1 cellular context compared by ENCODE assay signal in the genomic region with DNA sequence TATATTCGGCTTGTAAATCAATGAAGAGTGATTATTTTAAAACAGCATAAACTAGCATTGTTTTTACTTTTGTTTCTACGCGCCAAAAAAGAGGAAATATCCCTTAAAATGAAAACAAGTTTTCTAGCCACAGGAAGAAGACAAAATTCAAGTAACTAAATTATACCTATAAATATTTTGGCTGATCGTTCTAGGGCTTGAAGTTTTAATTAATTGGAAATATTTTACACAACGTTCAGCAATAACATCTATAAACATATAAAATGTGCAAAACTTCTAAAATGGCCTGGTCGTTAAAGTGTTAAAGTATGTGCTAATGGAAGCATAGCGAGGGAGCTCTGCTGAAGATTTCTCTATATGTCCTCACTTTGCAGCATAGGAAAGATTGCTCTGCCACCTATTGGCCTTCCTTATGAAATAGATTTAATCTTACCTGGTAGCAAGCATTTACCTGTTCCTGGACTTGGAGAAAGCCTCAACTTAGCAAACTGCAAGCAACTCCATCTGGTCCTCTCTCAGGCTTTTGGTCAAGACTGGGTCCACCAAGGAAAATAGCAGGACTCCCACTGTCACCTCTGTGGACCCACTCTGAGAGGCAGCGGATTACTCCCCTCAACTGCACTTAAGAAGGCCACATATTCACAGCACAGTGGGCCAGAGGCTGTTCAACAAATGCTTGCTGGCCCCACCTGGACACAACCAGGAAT.
TF ChIP-seq lines count a peak whose summit lies in the region.

No MANE protein-coding gene starts in this region.

TF ChIP-seq in K562, 482 proteins besides CTCF, POLR2A, EP300 and RAD21 (continued from another document and continues in another):
- TF ChIP-seq, protein P1, sequence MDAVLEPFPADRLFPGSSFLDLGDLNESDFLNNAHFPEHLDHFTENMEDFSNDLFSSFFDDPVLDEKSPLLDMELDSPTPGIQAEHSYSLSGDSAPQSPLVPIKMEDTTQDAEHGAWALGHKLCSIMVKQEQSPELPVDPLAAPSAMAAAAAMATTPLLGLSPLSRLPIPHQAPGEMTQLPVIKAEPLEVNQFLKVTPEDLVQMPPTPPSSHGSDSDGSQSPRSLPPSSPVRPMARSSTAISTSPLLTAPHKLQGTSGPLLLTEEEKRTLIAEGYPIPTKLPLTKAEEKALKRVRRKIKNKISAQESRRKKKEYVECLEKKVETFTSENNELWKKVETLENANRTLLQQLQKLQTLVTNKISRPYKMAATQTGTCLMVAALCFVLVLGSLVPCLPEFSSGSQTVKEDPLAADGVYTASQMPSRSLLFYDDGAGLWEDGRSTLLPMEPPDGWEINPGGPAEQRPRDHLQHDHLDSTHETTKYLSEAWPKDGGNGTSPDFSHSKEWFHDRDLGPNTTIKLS (IDR thresholded peaks at IDR 0.05; ENCODE audit: borderline replicate concordance, low read depth) = no peak
- TF ChIP-seq TCFL5 (CRISPR knock-in tag; conservative IDR thresholded peaks at IDR 0.05) = no peak
- no peak for TF ChIP-seq EGR1 (conservative IDR thresholded peaks at IDR 0.05)
- peak; percentile 28; the same call in 1 of the 2 replicates for TF ChIP-seq SMARCA4 (IDR thresholded peaks at IDR 0.05)
- no peak for TF ChIP-seq CCAR2 (IDR thresholded peaks at IDR 0.05; ENCODE audit: low read depth, low read length)
- no peak for TF ChIP-seq SREBF2 (CRISPR knock-in tag; IDR thresholded peaks at IDR 0.05)
- TF ChIP-seq KLF1 (tag; IDR thresholded peaks at IDR 0.05) = no peak
- TF ChIP-seq ZNF197 (CRISPR knock-in tag; IDR thresholded peaks at IDR 0.05; ENCODE audit: low read depth) = no peak
- TF ChIP-seq, protein P2, sequence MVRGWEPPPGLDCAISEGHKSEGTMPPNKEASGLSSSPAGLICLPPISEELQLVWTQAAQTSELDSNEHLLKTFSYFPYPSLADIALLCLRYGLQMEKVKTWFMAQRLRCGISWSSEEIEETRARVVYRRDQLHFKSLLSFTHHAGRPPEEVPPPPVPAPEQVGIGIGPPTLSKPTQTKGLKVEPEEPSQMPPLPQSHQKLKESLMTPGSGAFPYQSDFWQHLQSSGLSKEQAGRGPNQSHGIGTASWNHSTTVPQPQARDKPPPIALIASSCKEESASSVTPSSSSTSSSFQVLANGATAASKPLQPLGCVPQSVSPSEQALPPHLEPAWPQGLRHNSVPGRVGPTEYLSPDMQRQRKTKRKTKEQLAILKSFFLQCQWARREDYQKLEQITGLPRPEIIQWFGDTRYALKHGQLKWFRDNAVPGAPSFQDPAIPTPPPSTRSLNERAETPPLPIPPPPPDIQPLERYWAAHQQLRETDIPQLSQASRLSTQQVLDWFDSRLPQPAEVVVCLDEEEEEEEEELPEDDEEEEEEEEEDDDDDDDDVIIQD (CRISPR knock-in tag; IDR thresholded peaks at IDR 0.05) = no peak
- TF ChIP-seq RBM14 (IDR thresholded peaks at IDR 0.05; ENCODE audit: borderline replicate concordance, insufficient read depth, low read depth, low read length) = no peak
- peak; percentile 57; the same call in 1 of the 2 replicates for TF ChIP-seq CTBP1 (IDR thresholded peaks at IDR 0.05; ENCODE audit: borderline replicate concordance)
- no peak for TF ChIP-seq ZNF217 (CRISPR knock-in tag; IDR thresholded peaks at IDR 0.05)
- no peak for TF ChIP-seq FOS (IDR thresholded peaks at IDR 0.05; ENCODE audit: extremely low read depth, insufficient read length)
- TF ChIP-seq, protein P3, sequence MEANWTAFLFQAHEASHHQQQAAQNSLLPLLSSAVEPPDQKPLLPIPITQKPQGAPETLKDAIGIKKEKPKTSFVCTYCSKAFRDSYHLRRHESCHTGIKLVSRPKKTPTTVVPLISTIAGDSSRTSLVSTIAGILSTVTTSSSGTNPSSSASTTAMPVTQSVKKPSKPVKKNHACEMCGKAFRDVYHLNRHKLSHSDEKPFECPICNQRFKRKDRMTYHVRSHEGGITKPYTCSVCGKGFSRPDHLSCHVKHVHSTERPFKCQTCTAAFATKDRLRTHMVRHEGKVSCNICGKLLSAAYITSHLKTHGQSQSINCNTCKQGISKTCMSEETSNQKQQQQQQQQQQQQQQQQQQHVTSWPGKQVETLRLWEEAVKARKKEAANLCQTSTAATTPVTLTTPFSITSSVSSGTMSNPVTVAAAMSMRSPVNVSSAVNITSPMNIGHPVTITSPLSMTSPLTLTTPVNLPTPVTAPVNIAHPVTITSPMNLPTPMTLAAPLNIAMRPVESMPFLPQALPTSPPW (CRISPR knock-in tag; IDR thresholded peaks at IDR 0.05) = 0 out of 2 replicates have a peak, but pooled peaks have one; percentile 13
- no peak for TF ChIP-seq NFYB (IDR thresholded peaks at IDR 0.05; ENCODE audit: extremely low read depth, insufficient read length)
- TF ChIP-seq NRF1 (conservative IDR thresholded peaks at IDR 0.05 in 1 of 2, IDR thresholded peaks at IDR 0.05 in 1 of 2) = no peak
- TF ChIP-seq, protein P4, sequence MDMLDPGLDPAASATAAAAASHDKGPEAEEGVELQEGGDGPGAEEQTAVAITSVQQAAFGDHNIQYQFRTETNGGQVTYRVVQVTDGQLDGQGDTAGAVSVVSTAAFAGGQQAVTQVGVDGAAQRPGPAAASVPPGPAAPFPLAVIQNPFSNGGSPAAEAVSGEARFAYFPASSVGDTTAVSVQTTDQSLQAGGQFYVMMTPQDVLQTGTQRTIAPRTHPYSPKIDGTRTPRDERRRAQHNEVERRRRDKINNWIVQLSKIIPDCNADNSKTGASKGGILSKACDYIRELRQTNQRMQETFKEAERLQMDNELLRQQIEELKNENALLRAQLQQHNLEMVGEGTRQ (CRISPR knock-in tag; IDR thresholded peaks at IDR 0.05) = no peak
- 0 out of 4 replicates have a peak, but pooled peaks of 1 of the 2 experiments have one; percentile 46 for TF ChIP-seq ARNT (IDR thresholded peaks at IDR 0.05)
- no peak for TF ChIP-seq SIN3A (IDR thresholded peaks at IDR 0.05; ENCODE audit: borderline replicate concordance in 2 of 2, control insufficient read depth in 1 of 2, low read depth in 2 of 2, low read length in 2 of 2)
- TF ChIP-seq CEBPB (tag; IDR thresholded peaks at IDR 0.05) = peak; percentile 82
- peak; percentile 36; the same call in 1 of the 2 replicates for TF ChIP-seq MTA3 (IDR thresholded peaks at IDR 0.05; ENCODE audit: borderline replicate concordance)
- no peak for TF ChIP-seq XRCC3 (IDR thresholded peaks at IDR 0.05)
- no peak for TF ChIP-seq CBFA2T3 (IDR thresholded peaks at IDR 0.05)
- TF ChIP-seq RBM17 (IDR thresholded peaks at IDR 0.05; ENCODE audit: borderline replicate concordance, low read depth, low read length) = no peak
- TF ChIP-seq, protein P5, sequence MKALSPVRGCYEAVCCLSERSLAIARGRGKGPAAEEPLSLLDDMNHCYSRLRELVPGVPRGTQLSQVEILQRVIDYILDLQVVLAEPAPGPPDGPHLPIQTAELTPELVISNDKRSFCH (CRISPR knock-in tag; IDR thresholded peaks at IDR 0.05) = no peak
- TF ChIP-seq, protein P5 (tag; IDR thresholded peaks at IDR 0.05) = no peak
- TF ChIP-seq MECOM (CRISPR knock-in tag; IDR thresholded peaks at IDR 0.05) = no peak
- TF ChIP-seq, protein P6, sequence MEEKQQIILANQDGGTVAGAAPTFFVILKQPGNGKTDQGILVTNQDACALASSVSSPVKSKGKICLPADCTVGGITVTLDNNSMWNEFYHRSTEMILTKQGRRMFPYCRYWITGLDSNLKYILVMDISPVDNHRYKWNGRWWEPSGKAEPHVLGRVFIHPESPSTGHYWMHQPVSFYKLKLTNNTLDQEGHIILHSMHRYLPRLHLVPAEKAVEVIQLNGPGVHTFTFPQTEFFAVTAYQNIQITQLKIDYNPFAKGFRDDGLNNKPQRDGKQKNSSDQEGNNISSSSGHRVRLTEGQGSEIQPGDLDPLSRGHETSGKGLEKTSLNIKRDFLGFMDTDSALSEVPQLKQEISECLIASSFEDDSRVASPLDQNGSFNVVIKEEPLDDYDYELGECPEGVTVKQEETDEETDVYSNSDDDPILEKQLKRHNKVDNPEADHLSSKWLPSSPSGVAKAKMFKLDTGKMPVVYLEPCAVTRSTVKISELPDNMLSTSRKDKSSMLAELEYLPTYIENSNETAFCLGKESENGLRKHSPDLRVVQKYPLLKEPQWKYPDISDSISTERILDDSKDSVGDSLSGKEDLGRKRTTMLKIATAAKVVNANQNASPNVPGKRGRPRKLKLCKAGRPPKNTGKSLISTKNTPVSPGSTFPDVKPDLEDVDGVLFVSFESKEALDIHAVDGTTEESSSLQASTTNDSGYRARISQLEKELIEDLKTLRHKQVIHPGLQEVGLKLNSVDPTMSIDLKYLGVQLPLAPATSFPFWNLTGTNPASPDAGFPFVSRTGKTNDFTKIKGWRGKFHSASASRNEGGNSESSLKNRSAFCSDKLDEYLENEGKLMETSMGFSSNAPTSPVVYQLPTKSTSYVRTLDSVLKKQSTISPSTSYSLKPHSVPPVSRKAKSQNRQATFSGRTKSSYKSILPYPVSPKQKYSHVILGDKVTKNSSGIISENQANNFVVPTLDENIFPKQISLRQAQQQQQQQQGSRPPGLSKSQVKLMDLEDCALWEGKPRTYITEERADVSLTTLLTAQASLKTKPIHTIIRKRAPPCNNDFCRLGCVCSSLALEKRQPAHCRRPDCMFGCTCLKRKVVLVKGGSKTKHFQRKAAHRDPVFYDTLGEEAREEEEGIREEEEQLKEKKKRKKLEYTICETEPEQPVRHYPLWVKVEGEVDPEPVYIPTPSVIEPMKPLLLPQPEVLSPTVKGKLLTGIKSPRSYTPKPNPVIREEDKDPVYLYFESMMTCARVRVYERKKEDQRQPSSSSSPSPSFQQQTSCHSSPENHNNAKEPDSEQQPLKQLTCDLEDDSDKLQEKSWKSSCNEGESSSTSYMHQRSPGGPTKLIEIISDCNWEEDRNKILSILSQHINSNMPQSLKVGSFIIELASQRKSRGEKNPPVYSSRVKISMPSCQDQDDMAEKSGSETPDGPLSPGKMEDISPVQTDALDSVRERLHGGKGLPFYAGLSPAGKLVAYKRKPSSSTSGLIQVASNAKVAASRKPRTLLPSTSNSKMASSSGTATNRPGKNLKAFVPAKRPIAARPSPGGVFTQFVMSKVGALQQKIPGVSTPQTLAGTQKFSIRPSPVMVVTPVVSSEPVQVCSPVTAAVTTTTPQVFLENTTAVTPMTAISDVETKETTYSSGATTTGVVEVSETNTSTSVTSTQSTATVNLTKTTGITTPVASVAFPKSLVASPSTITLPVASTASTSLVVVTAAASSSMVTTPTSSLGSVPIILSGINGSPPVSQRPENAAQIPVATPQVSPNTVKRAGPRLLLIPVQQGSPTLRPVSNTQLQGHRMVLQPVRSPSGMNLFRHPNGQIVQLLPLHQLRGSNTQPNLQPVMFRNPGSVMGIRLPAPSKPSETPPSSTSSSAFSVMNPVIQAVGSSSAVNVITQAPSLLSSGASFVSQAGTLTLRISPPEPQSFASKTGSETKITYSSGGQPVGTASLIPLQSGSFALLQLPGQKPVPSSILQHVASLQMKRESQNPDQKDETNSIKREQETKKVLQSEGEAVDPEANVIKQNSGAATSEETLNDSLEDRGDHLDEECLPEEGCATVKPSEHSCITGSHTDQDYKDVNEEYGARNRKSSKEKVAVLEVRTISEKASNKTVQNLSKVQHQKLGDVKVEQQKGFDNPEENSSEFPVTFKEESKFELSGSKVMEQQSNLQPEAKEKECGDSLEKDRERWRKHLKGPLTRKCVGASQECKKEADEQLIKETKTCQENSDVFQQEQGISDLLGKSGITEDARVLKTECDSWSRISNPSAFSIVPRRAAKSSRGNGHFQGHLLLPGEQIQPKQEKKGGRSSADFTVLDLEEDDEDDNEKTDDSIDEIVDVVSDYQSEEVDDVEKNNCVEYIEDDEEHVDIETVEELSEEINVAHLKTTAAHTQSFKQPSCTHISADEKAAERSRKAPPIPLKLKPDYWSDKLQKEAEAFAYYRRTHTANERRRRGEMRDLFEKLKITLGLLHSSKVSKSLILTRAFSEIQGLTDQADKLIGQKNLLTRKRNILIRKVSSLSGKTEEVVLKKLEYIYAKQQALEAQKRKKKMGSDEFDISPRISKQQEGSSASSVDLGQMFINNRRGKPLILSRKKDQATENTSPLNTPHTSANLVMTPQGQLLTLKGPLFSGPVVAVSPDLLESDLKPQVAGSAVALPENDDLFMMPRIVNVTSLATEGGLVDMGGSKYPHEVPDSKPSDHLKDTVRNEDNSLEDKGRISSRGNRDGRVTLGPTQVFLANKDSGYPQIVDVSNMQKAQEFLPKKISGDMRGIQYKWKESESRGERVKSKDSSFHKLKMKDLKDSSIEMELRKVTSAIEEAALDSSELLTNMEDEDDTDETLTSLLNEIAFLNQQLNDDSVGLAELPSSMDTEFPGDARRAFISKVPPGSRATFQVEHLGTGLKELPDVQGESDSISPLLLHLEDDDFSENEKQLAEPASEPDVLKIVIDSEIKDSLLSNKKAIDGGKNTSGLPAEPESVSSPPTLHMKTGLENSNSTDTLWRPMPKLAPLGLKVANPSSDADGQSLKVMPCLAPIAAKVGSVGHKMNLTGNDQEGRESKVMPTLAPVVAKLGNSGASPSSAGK (IDR thresholded peaks at IDR 0.05) = no peak; the same call in 1 of the 2 replicates
- no peak for TF ChIP-seq HDAC6 (IDR thresholded peaks at IDR 0.05; ENCODE audit: low read depth, low read length)
- 0 out of 2 replicates have a peak, but pooled peaks have one; percentile 39 for TF ChIP-seq NFRKB (IDR thresholded peaks at IDR 0.05; ENCODE audit: low read depth)
- TF ChIP-seq SMC3 (conservative IDR thresholded peaks at IDR 0.05; ENCODE audit: insufficient read depth, low read depth, low read length) = peak; percentile 70; the same call in 1 of the 2 replicates
- TF ChIP-seq, protein P7, sequence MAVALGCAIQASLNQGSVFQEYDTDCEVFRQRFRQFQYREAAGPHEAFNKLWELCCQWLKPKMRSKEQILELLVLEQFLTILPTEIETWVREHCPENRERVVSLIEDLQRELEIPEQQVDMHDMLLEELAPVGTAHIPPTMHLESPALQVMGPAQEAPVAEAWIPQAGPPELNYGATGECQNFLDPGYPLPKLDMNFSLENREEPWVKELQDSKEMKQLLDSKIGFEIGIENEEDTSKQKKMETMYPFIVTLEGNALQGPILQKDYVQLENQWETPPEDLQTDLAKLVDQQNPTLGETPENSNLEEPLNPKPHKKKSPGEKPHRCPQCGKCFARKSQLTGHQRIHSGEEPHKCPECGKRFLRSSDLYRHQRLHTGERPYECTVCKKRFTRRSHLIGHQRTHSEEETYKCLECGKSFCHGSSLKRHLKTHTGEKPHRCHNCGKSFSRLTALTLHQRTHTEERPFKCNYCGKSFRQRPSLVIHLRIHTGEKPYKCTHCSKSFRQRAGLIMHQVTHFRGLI (CRISPR knock-in tag; IDR thresholded peaks at IDR 0.05) = no peak
- TF ChIP-seq, protein P8, sequence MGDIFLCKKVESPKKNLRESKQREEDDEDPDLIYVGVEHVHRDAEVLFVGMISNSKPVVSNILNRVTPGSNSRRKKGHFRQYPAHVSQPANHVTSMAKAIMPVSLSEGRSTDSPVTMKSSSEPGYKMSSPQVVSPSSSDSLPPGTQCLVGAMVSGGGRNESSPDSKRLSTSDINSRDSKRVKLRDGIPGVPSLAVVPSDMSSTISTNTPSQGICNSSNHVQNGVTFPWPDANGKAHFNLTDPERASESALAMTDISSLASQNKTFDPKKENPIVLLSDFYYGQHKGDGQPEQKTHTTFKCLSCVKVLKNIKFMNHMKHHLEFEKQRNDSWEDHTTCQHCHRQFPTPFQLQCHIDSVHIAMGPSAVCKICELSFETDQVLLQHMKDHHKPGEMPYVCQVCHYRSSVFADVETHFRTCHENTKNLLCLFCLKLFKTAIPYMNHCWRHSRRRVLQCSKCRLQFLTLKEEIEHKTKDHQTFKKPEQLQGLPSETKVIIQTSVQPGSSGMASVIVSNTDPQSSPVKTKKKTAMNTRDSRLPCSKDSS (IDR thresholded peaks at IDR 0.05; ENCODE audit: low read depth, partially characterized antibody) = no peak
- peak; percentile 90 for TF ChIP-seq CEBPG (CRISPR knock-in tag; IDR thresholded peaks at IDR 0.05)
- TF ChIP-seq CEBPG (tag; conservative IDR thresholded peaks at IDR 0.05 in 1 of 2, IDR thresholded peaks at IDR 0.05 in 1 of 2) = peak; percentile 84 to 85
- TF ChIP-seq MYC (IDR thresholded peaks at IDR 0.05; ENCODE audit: low read depth, low read length) = peak; percentile 49; the same call in 1 of the 2 replicates
- TF ChIP-seq MYC (CRISPR knock-in tag; IDR thresholded peaks at IDR 0.05; ENCODE audit: borderline replicate concordance, low read depth) = no peak
- TF ChIP-seq TBL1XR1 (IDR thresholded peaks at IDR 0.05; ENCODE audit: low read length in 2 of 2) = peak in 1 of 2 experiments; percentile 59; a peak in 1 of 4 replicates
